Comparison of ENCODE assay signal across 18 cellular contexts in genomic region chr3:10463191-10464067, GRCh38. TPM values are rescaled to one million over a fixed set of nuclear protein-coding genes. Genes with fewer than 3 reads are reported as not detected.
DNase-seq lines count a peak whose midpoint lies in the region.
"Had no signal": no experiment of that assay in that cellular context is flagged by ENCODE, and none has a peak within 500 bp of the region (broad histone marks: within the 10 kb centered on the region; RNA-seq: fewer than 3 reads in every experiment).

No MANE protein-coding gene starts in this region.

- no peaks in the 10 kb centered on the region; the same call in 1 of the 2 replicates for H4K20me1 ChIP-seq in Karpas-422 (ENCODE audit: insufficient read depth, low read depth, low read length)

- peak; percentile 53 for DNase-seq in D341Med (ENCODE audit: low spot score)
- no peak for DNase-seq in Karpas-422
- DNase-seq in cerebellar nuclear complex (lab: John Stamatoyannopoulos, UW), result peak; percentile 56 to 78
- DNase-seq in stimulated activated CD4-positive, alpha-beta T cell treated with anti-CD3 and anti-CD28 coated beads, Interleukin-4, amount 100 ng/mL, for 1 hour, result no peak
- no peak for DNase-seq in central memory CD4-positive, alpha-beta T cell
- DNase-seq in AML-193 (lab: John Stamatoyannopoulos, UW), result no peak
- DNase-seq: GDM1, NCI-H1048, NCI-H146, NCI-H2029 treated with DMSO at 0.1 percent for 48 hours, NCI-H774, SJCRH30, SW 1271 had no signal

- H3K79me2 ChIP-seq in Karpas-422 (ENCODE audit: low read length), result no peaks in the 10 kb centered on the region

- no peak overlapping the region for H2AFZ ChIP-seq in Karpas-422 (ENCODE audit: low read length)

- peak overlapping the region; percentile 56 for H3K4me2 ChIP-seq in Karpas-422 (ENCODE audit: low read depth, low read length, poor library complexity, severe bottlenecking)

- H3K4me3 ChIP-seq in Karpas-422 (ENCODE audit: low read length) (peak overlapping the region; percentile 43; the same call in 1 of the 2 replicates), skeletal muscle tissue (ENCODE audit: low read length in 3 of 3) (peak overlapping the region; percentile 9 to 23 (median 22))
- H3K4me3 ChIP-seq: HAP-1, SJCRH30 had no signal

- H3K27ac ChIP-seq in Karpas-422 (ENCODE audit: low read length) (no peak overlapping the region), skeletal muscle tissue (ENCODE audit: low read depth, low read length) (peak overlapping the region; percentile 90)
- H3K27ac ChIP-seq: SJCRH30 had no signal

- no peaks in the 10 kb centered on the region for H3K27me3 ChIP-seq in Karpas-422 (ENCODE audit: low read length)
- peaks cover 0 to 6% (median 0%) of the 10 kb centered on the region in 3 donors for H3K27me3 ChIP-seq in skeletal muscle tissue (ENCODE audit: control insufficient read depth in 3 of 3, insufficient read depth in 3 of 3, low read length in 3 of 3)
- H3K27me3 ChIP-seq: SJCRH30 had no signal

- H3K9ac ChIP-seq in Karpas-422 (ENCODE audit: low read length) (0 out of 2 replicates have a peak overlapping the region, but pooled peaks have one; percentile 22), skeletal muscle tissue (ENCODE audit: low read depth in 1 of 3, low read length in 3 of 3) (peak overlapping the region in 1 of 3 donors; percentile 33)

- H3K36me3 ChIP-seq in Karpas-422 (ENCODE audit: insufficient read depth, low read length) (no peaks in the 10 kb centered on the region), skeletal muscle tissue (ENCODE audit: control insufficient read depth in 3 of 3, insufficient read depth in 3 of 3, low read length in 3 of 3) (peaks cover 0 to 4% (median 0%) of the 10 kb centered on the region in 3 donors)
- H3K36me3 ChIP-seq: HAP-1, SJCRH30 had no signal

- no peaks in the 10 kb centered on the region for H3K9me2 ChIP-seq in Karpas-422 (replicated peaks; ENCODE audit: insufficient read depth, low read length)

- H3K4me1 ChIP-seq in Karpas-422 (ENCODE audit: low read length), result peaks cover 35% of the 10 kb centered on the region
- peaks cover 30 to 69% (median 61%) of the 10 kb centered on the region in 3 donors for H3K4me1 ChIP-seq in skeletal muscle tissue (ENCODE audit: control insufficient read depth in 3 of 3, insufficient read depth in 3 of 3, low read length in 3 of 3)
- H3K4me1 ChIP-seq: HAP-1, SJCRH30 had no signal

- H3K9me3 ChIP-seq in Karpas-422 (ENCODE audit: low read length) (no peaks in the 10 kb centered on the region), skeletal muscle tissue (ENCODE audit: control insufficient read depth in 3 of 3, low read length in 3 of 3) (no peaks in the 10 kb centered on the region)
- H3K9me3 ChIP-seq: HAP-1, SJCRH30 had no signal

RNA-seq across cellular contexts. Expression of gene ATP2B2, which starts 42.0 kb away (rescaled TPM):
- 0.11 and 0.22 TPM in 2 replicates for total RNA-seq in Karpas-422 (2014; rRNA removed; shearing (Covaris generic); ENCODE audit: low replicate concordance)
- total RNA-seq in skeletal muscle tissue, result 3.7 TPM
- total RNA-seq: HT-29, MCF 10A, NCI-H460, SJCRH30 had no signal

Comparison
In these comparisons a context has a peak if more than half of its experiments do, and no peak if none do; other contexts are left out.
1. DNase-seq: peak in D341Med (single experiment) and cerebellar nuclear complex (2 of 2); none in Karpas-422 (single experiment), stimulated activated CD4-positive, alpha-beta T cell treated with anti-CD3 and anti-CD28 coated beads, Interleukin-4, amount 100 ng/mL, for 1 hour (single experiment), central memory CD4-positive, alpha-beta T cell (single experiment) and AML-193 (0 of 2).